Comparison of ENCODE assay signal across 16 cellular contexts in the genomic region with DNA sequence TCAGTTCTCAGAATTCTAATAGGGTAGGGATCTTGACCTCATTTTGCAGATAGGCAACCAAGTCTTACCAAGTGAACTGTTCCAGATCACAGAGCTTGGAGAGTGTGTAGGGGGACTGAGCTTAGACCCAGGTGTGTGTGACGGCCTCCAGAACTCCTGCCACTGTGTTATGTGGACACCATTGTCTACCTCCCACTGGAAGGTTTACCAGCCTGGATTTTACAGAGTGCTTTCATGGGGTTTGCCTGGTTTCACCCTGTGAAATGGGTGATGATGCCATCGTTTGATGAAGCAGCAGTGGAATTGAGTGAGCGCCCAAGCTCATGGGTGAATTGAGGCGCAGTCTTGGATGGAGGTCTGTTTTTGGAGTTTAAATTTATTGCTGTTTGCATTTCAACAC.
"Had no signal": no experiment of that assay in that cellular context is flagged by ENCODE, and none has a peak within 500 bp of the region (broad histone marks: within the 10 kb centered on the region; RNA-seq: fewer than 3 reads in every experiment).

No MANE protein-coding gene starts in this region.

- H3K9me3 ChIP-seq: colonic mucosa, neutrophil, ovary, prostate gland, tibial artery had no signal

- H3K4me1 ChIP-seq: colonic mucosa had no signal

- H3K36me3 ChIP-seq: colonic mucosa, neutrophil, ovary, prostate gland, tibial artery had no signal

- ATAC-seq: activated CD4-positive, alpha-beta T cell treated with anti-CD3 and anti-CD28 coated beads for 36 hours; activated T-cell treated with anti-CD3 and anti-CD28 coated beads, Interleukin-2, amount 50 U/mL, for 4 hours; stimulated activated naive CD8-positive, alpha-beta T cell treated with anti-CD3 and anti-CD28 coated beads, Interleukin-15, Interleukin-2, amounts not matched to agents 100 U/mL and 50 U/mL, for 24 hours had no signal

- DNase-seq: activated B cell treated with CpG ODN at 0.5 μM for 24 hours; activated CD4-positive, alpha-beta T cell treated with anti-CD3 and anti-CD28 coated beads for 36 hours; activated CD4-positive, alpha-beta T cell treated with anti-CD3 and anti-CD28 coated beads, Interleukin-2, amount 50 U/mL, for 48 hours; activated CD8-positive, alpha-beta memory T cell treated with anti-CD3 and anti-CD28 coated beads, Interleukin-2, amount 50 U/mL, for 48 hours; activated naive CD4-positive, alpha-beta T cell treated with Interleukin-2 at 50 U/mL for 16 hours; activated naive CD8-positive, alpha-beta T cell treated with anti-CD3 and anti-CD28 coated beads for 36 hours; activated T-cell treated with anti-CD3 and anti-CD28 coated beads, Interleukin-2, amount 50 U/mL, for 4 hours; colonic mucosa; foreskin fibroblast; ovary; stimulated activated CD4-positive, alpha-beta T cell treated with anti-CD3 and anti-CD28 coated beads, Interleukin-4, amount 100 ng/mL, for 4 hours; stimulated activated naive CD8-positive, alpha-beta T cell treated with anti-CD3 and anti-CD28 coated beads, Interleukin-15, Interleukin-2, amounts not matched to agents 100 U/mL and 50 U/mL, for 24 hours; T1000; tibial artery had no signal

- H3K27ac ChIP-seq: colonic mucosa, neutrophil, prostate gland, tibial artery had no signal

- H3K27me3 ChIP-seq: colonic mucosa, neutrophil, ovary, tibial artery had no signal

- H3K4me3 ChIP-seq: colonic mucosa, ovary, prostate gland, tibial artery had no signal
